In the genomic region with DNA sequence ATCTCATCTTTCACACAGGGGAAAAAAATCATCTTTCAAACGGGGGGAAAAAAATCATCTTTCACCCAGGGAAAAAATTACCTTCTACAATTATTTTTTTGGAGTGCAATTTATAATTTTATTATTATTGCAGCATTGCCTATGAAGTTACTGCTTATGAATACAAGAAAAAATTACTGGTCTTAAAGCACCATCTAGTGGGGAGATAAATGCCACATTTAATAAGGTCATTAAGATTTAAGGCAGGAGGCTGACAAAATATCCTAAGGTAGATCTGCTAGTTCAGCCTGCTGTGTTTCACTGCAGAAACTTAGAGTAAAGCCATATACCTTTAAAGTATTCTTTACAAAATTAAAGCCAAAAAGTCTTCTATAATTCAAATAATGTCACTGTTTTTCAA, we compare ENCODE assay signal across 8 cellular contexts. TPM values are rescaled to one million over a fixed set of nuclear protein-coding genes. Genes with fewer than 3 reads are reported as not detected.
A peak's percentile ranks its signal among the peaks of the same experiment; 100 is the strongest.
DNase-seq lines count a peak whose midpoint lies in the region; ATAC-seq and TF ChIP-seq lines count a peak whose summit lies in the region.

No MANE protein-coding gene starts in this region.

- TF ChIP-seq CTCF in heart right ventricle (IDR thresholded peaks at IDR 0.05): peak in 8 of 9 donors; percentile 25 to 61 (median 55)

- H3K27me3 ChIP-seq in heart right ventricle: no peaks in the 10 kb centered on the region

- intact Hi-C loops in heart right ventricle (cut with DNase I) (loop anchor here in 6 of 10 donors (2.0 to 5.0 kb wide), 4 partner anchors 45 to 55 kb away; no protein-coding TSS in a partner anchor), Right ventricle myocardium inferior (cut with DNase I) (loop anchor here (1.0 kb wide), 1 partner anchor 53 kb away; no protein-coding TSS in a partner anchor)

- H3K36me3 ChIP-seq in heart right ventricle: peaks cover 0 to 39% (median 0%) of the 10 kb centered on the region in 9 donors

- no peak overlapping the region for H3K27ac ChIP-seq in heart right ventricle

- H3K4me1 ChIP-seq in heart right ventricle: peaks cover 0 to 6% (median 0%) of the 10 kb centered on the region in 9 donors

- no peak overlapping the region for H3K4me3 ChIP-seq in heart right ventricle

- 68 to 80% methylated on average over 1 of the region's 1 CpG for WGBS in heart right ventricle, 2 donors

- no peak for DNase-seq in heart right ventricle
- DNase-seq in Right ventricle myocardium inferior (ENCODE audit: missing footprints): no peak
- DNase-seq in SK-N-DZ (ENCODE audit: low spot score): peak; percentile 29
- DNase-seq in glomerular visceral epithelial cell (ENCODE audit: extremely low spot score): peak; percentile 36
- no peak for DNase-seq in 8988T
- DNase-seq in HPDE6-E6E7 (ENCODE audit: extremely low spot score): no peak

- ATAC-seq in heart right ventricle (no peak), Right ventricle myocardium inferior (no peak), GM18502 (IDR thresholded peaks at IDR 0.05; ENCODE audit: poor library complexity, unreplicated experiment) (no peak), GM18861 (IDR thresholded peaks at IDR 0.05; ENCODE audit: unreplicated experiment) (no peak)

- H3K9me3 ChIP-seq in heart right ventricle: no peaks in the 10 kb centered on the region

RNA-seq across cellular contexts. Expression of a gene that starts 13.7 kb away (rescaled TPM):
- total RNA-seq in heart right ventricle: 1 to 10 TPM in 4 of 10 donors, under 1 TPM in 6; 0.26 to 4.1 (median 0.84) TPM
- 1 to 10 TPM in 1 of 2 donors, under 1 TPM in 1; 0.30 to 1.8 TPM for polyA plus RNA-seq in heart right ventricle
- total RNA-seq in Right ventricle myocardium inferior: 1.0 TPM
- 9.7 and 11.4 TPM in 2 replicates for polyA plus RNA-seq in SK-N-DZ (2014; cell fraction: cytosol; rRNA removed)
- polyA plus RNA-seq in SK-N-DZ (2014; cell fraction: nucleus; rRNA removed): 5.0 and 14.0 TPM in 2 replicates

Comparison
In these comparisons a context has a peak if more than half of its experiments do, and no peak if none do; other contexts are left out.
1. DNase-seq: peak in SK-N-DZ (single experiment) and glomerular visceral epithelial cell (single experiment); none in heart right ventricle (0 of 2), Right ventricle myocardium inferior (single experiment), 8988T (single experiment) and HPDE6-E6E7 (single experiment).